ENCODE assay signal across 8 cellular contexts in genomic region chr5:159051431-159052281, GRCh38. TPM values are rescaled to one million over a fixed set of nuclear protein-coding genes. Genes with fewer than 3 reads are reported as not detected.
DNase-seq lines count a peak whose midpoint lies in the region; ATAC-seq and TF ChIP-seq lines count a peak whose summit lies in the region.

No MANE protein-coding gene starts in this region.

- peak overlapping the region; percentile 25 for H3K4me3 ChIP-seq in astrocyte of the cerebellum (ENCODE audit: low read depth, low read length)

- no peak overlapping the region for H3K27ac Mint-ChIP-seq in activated CD8-positive, alpha-beta memory T cell treated with anti-CD3 and anti-CD28 coated beads, Interleukin-2, amount 10 ng/mL, durations not matched to agents 7 days and 5 days
- peak overlapping the region; percentile 98 for H3K27ac Mint-ChIP-seq in stimulated activated memory B cell treated with anti-CD40 and anti-IgM and Interleukin-4, amounts not matched to agents 10 μg/mL and 1 μg/mL and 100 μg/mL, for 72 hours

- in situ Hi-C loops in astrocyte of the cerebellum (cut with HindIII; ENCODE audit: low sequenced_read_pairs) = no loop called here

- DNase-seq in activated CD8-positive, alpha-beta memory T cell treated with anti-CD3 and anti-CD28 coated beads, Interleukin-2, amount 50 U/mL, for 48 hours = peak; percentile 53
- DNase-seq in activated CD8-positive, alpha-beta memory T cell treated with anti-CD3 and anti-CD28 coated beads, Interleukin-2, amount 10 ng/mL, durations not matched to agents 7 days and 5 days = no peak
- DNase-seq in astrocyte of the cerebellum (ENCODE audit: low read depth) (no peak), iris pigment epithelial cell (ENCODE audit: low read depth) (peak; percentile 16), NCI-H2171 (lab: John Stamatoyannopoulos, UW) (no peak), NCI-H510A (lab: John Stamatoyannopoulos, UW) (no peak), NCI-H146 (lab: John Stamatoyannopoulos, UW) (no peak)

- H3K4me3 Mint-ChIP-seq in activated CD8-positive, alpha-beta memory T cell treated with anti-CD3 and anti-CD28 coated beads, Interleukin-2, amount 10 ng/mL, durations not matched to agents 7 days and 5 days = no peak overlapping the region
- peak overlapping the region; percentile 85 for H3K4me3 Mint-ChIP-seq in stimulated activated memory B cell treated with anti-CD40 and anti-IgM and Interleukin-4, amounts not matched to agents 10 μg/mL and 1 μg/mL and 100 μg/mL, for 72 hours

- no peaks in the 10 kb centered on the region for H3K9me3 Mint-ChIP-seq in activated CD8-positive, alpha-beta memory T cell treated with anti-CD3 and anti-CD28 coated beads, Interleukin-2, amount 10 ng/mL, durations not matched to agents 7 days and 5 days (ENCODE audit: low read depth)
- no peaks in the 10 kb centered on the region for H3K9me3 Mint-ChIP-seq in stimulated activated memory B cell treated with anti-CD40 and anti-IgM and Interleukin-4, amounts not matched to agents 10 μg/mL and 1 μg/mL and 100 μg/mL, for 72 hours

- ATAC-seq in activated CD8-positive, alpha-beta memory T cell treated with anti-CD3 and anti-CD28 coated beads, Interleukin-2, amount 10 ng/mL, durations not matched to agents 7 days and 5 days = no peak
- peak; percentile 55 for ATAC-seq in stimulated activated memory B cell treated with anti-CD40 and anti-IgM and Interleukin-4, amounts not matched to agents 10 μg/mL and 1 μg/mL and 100 μg/mL, for 72 hours

- no peak for TF ChIP-seq CTCF in astrocyte of the cerebellum (IDR thresholded peaks at IDR 0.05; ENCODE audit: low read depth, low read length, missing control alignments)

- peaks cover 76% of the 10 kb centered on the region for H3K27me3 Mint-ChIP-seq in activated CD8-positive, alpha-beta memory T cell treated with anti-CD3 and anti-CD28 coated beads, Interleukin-2, amount 10 ng/mL, durations not matched to agents 7 days and 5 days
- H3K27me3 Mint-ChIP-seq in stimulated activated memory B cell treated with anti-CD40 and anti-IgM and Interleukin-4, amounts not matched to agents 10 μg/mL and 1 μg/mL and 100 μg/mL, for 72 hours = no peaks in the 10 kb centered on the region

- CTCF ChIA-PET in activated CD8-positive, alpha-beta memory T cell treated with anti-CD3 and anti-CD28 coated beads, Interleukin-2, amount 10 ng/mL, durations not matched to agents 7 days and 5 days (lab: Charles Lee) = no interaction called here

- no peaks in the 10 kb centered on the region for H3K4me1 Mint-ChIP-seq in activated CD8-positive, alpha-beta memory T cell treated with anti-CD3 and anti-CD28 coated beads, Interleukin-2, amount 10 ng/mL, durations not matched to agents 7 days and 5 days
- H3K4me1 Mint-ChIP-seq in stimulated activated memory B cell treated with anti-CD40 and anti-IgM and Interleukin-4, amounts not matched to agents 10 μg/mL and 1 μg/mL and 100 μg/mL, for 72 hours = peaks cover 91% of the 10 kb centered on the region

- H3K36me3 Mint-ChIP-seq in activated CD8-positive, alpha-beta memory T cell treated with anti-CD3 and anti-CD28 coated beads, Interleukin-2, amount 10 ng/mL, durations not matched to agents 7 days and 5 days = no peaks in the 10 kb centered on the region
- H3K36me3 Mint-ChIP-seq in stimulated activated memory B cell treated with anti-CD40 and anti-IgM and Interleukin-4, amounts not matched to agents 10 μg/mL and 1 μg/mL and 100 μg/mL, for 72 hours = peaks cover 35% of the 10 kb centered on the region

RNA-seq across cellular contexts. Expression of gene EBF1, which starts 48.1 kb away (rescaled TPM):
- under 1 TPM in 1 of 2 experiments, not detected in 1; 0.54 TPM for total RNA-seq in activated CD8-positive, alpha-beta memory T cell treated with anti-CD3 and anti-CD28 coated beads, Interleukin-2, amount 10 ng/mL, durations not matched to agents 7 days and 5 days

Comparison
In these comparisons a context has a peak if more than half of its experiments do, and no peak if none do; other contexts are left out.
1. DNase-seq: peak in activated CD8-positive, alpha-beta memory T cell treated with anti-CD3 and anti-CD28 coated beads, Interleukin-2, amount 50 U/mL, for 48 hours (single experiment) and iris pigment epithelial cell (single experiment); none in activated CD8-positive, alpha-beta memory T cell treated with anti-CD3 and anti-CD28 coated beads, Interleukin-2, amount 10 ng/mL, durations not matched to agents 7 days and 5 days (single experiment), astrocyte of the cerebellum (single experiment), NCI-H2171 (single experiment), NCI-H510A (single experiment) and NCI-H146 (single experiment).